1 cellular context compared by ENCODE assay signal in the genomic region with DNA sequence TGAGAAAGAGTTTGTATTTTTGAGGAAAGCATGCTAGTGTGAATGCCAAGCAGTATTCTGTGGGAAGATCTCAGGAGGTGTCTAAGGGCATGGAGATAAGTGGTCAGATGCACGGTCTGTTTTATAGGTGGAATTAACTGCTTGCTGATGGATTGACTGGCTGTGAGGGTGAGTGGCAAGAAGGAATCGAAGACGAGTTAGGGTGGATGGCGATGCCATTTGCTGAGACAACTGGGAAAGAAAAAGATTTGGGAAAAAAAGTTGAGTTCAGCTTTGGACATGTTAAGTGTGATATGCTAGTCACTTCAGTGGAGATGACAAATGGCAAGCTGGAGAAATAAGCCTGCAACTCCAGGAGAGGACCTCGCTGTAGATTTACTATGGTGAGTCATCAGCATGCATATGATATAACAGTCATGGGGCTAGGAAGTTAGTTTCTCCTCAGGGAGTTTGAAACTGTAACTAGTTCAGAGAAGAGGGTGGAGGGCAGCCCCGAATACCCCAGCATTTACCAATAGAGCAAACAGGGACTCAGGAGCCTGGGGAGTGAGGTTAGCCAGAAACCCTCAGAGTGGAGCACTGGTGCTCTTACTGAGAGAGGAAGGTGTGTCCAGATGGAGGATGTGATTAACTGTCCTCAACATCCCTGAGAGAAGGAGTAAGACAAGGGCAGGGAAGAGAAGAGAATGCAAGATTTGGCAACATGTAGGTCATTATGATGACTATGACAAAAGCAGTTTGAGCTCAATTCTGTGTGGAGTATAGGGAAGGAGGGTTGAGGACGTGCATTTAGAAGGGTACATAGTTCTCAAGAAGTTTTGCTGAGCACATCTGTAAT.
TF ChIP-seq lines count a peak whose summit lies in the region.

No MANE protein-coding gene starts in this region.

TF ChIP-seq in SK-N-SH, 30 proteins besides CTCF, POLR2A, EP300 and RAD21 (continued from another document):
- TF ChIP-seq, protein P1, sequence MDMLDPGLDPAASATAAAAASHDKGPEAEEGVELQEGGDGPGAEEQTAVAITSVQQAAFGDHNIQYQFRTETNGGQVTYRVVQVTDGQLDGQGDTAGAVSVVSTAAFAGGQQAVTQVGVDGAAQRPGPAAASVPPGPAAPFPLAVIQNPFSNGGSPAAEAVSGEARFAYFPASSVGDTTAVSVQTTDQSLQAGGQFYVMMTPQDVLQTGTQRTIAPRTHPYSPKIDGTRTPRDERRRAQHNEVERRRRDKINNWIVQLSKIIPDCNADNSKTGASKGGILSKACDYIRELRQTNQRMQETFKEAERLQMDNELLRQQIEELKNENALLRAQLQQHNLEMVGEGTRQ (IDR thresholded peaks at IDR 0.05; ENCODE audit: borderline replicate concordance, low read depth, low read length): no peak
- no peak for TF ChIP-seq SIN3A (IDR thresholded peaks at IDR 0.05; ENCODE audit: borderline replicate concordance, low read depth, low read length)
- no peak for TF ChIP-seq YY1 (IDR thresholded peaks at IDR 0.05; ENCODE audit: low read depth)
- no peak for TF ChIP-seq SMC3 (IDR thresholded peaks at IDR 0.05; ENCODE audit: low read depth, low read length)
- TF ChIP-seq EZH2phosphoT487 (IDR thresholded peaks at IDR 0.05; ENCODE audit: borderline replicate concordance, low read depth): no peak
